2 cellular contexts compared by ENCODE assay signal in genomic region chr3:161274691-161275298, GRCh38.
TF ChIP-seq lines count a peak whose summit lies in the region.

No MANE protein-coding gene starts in this region.

TF ChIP-seq in K562, 482 proteins besides CTCF, POLR2A, EP300 and RAD21:
- no peak for TF ChIP-seq ZNF75A (CRISPR knock-in tag; IDR thresholded peaks at IDR 0.05)
- TF ChIP-seq RUNX1 (IDR thresholded peaks at IDR 0.05; ENCODE audit: low read depth) = no peak
- TF ChIP-seq ELF2 (CRISPR knock-in tag; IDR thresholded peaks at IDR 0.05) = no peak
- TF ChIP-seq FOXJ2 (tag; IDR thresholded peaks at IDR 0.05) = 0 out of 2 replicates have a peak, but pooled peaks have one; percentile 36

TF ChIP-seq in HepG2, 621 proteins besides CTCF, POLR2A, EP300 and RAD21:
- no peak for TF ChIP-seq ZNF766 (CRISPR knock-in tag; IDR thresholded peaks at IDR 0.05; ENCODE audit: borderline replicate concordance)
- TF ChIP-seq STAG1 (CRISPR knock-in tag; IDR thresholded peaks at IDR 0.05) = peak; percentile 61
- TF ChIP-seq SMC3 (IDR thresholded peaks at IDR 0.05; ENCODE audit: low read length) = peak; percentile 43; the same call in 1 of the 2 replicates
- TF ChIP-seq RFX1 (IDR thresholded peaks at IDR 0.05) = 0 out of 2 replicates have a peak, but pooled peaks have one; percentile 4
